1 cellular context compared by ENCODE assay signal in genomic region chr1:214281030-214281901, GRCh38.
TF ChIP-seq lines count a peak whose summit lies in the region.

SMYD2 (plus strand) TSS chr1:214281159; CDS start chr1:214281255, 96 bp downstream.

TF ChIP-seq in HepG2, 621 proteins besides CTCF, POLR2A, EP300 and RAD21 (continued from another document and continues in another):
- TF ChIP-seq ZNF276 (CRISPR knock-in tag; IDR thresholded peaks at IDR 0.05; ENCODE audit: low read depth) (0 out of 2 replicates have a peak, but pooled peaks have one; percentile 54), KDM5A (IDR thresholded peaks at IDR 0.05; ENCODE audit: borderline replicate concordance, low read length) (peak; percentile 42; the same call in 1 of the 2 replicates), ZNF414 (CRISPR knock-in tag; IDR thresholded peaks at IDR 0.05) (0 out of 2 replicates have a peak, but pooled peaks have one; percentile 29), ATF2 (CRISPR knock-in tag; IDR thresholded peaks at IDR 0.05) (no peak), NAIF1 (CRISPR knock-in tag; IDR thresholded peaks at IDR 0.05; ENCODE audit: borderline replicate concordance) (peak; percentile 76; the same call in 1 of the 2 replicates), ZNF841 (CRISPR knock-in tag; IDR thresholded peaks at IDR 0.05; ENCODE audit: borderline replicate concordance) (0 out of 2 replicates have a peak, but pooled peaks have one; percentile 51), ZMAT3 (CRISPR knock-in tag; conservative IDR thresholded peaks at IDR 0.05) (no peak), ZNF770 (CRISPR knock-in tag; IDR thresholded peaks at IDR 0.05) (peak; percentile 39; the same call in 1 of the 2 replicates), SAFB2 (CRISPR knock-in tag; IDR thresholded peaks at IDR 0.05; ENCODE audit: borderline replicate concordance, low read depth) (peak; percentile 32), ZSCAN30 (CRISPR knock-in tag; IDR thresholded peaks at IDR 0.05) (0 out of 2 replicates have a peak, but pooled peaks have one; percentile 33), ZNF788 (CRISPR knock-in tag; IDR thresholded peaks at IDR 0.05; ENCODE audit: borderline replicate concordance) (0 out of 2 replicates have a peak, but pooled peaks have one; percentile 11), SALL1 (CRISPR knock-in tag; IDR thresholded peaks at IDR 0.05) (peak; percentile 22), RARA (CRISPR knock-in tag; IDR thresholded peaks at IDR 0.05) (no peak), ZFP41 (CRISPR knock-in tag; IDR thresholded peaks at IDR 0.05; ENCODE audit: borderline replicate concordance) (0 out of 2 replicates have a peak, but pooled peaks have one; percentile 33), ZNF547 (CRISPR knock-in tag; IDR thresholded peaks at IDR 0.05) (peak; percentile 54; the same call in 1 of the 2 replicates), SCMH1 (CRISPR knock-in tag; IDR thresholded peaks at IDR 0.05; ENCODE audit: borderline replicate concordance) (no peak), ZSCAN29 (CRISPR knock-in tag; conservative IDR thresholded peaks at IDR 0.05) (0 out of 2 replicates have a peak, but pooled peaks have one; percentile 9), ZXDC (CRISPR knock-in tag; IDR thresholded peaks at IDR 0.05) (no peak), HNRNPK (IDR thresholded peaks at IDR 0.05; ENCODE audit: low read depth, low read length, poor library complexity, severe bottlenecking) (peak; percentile 73), YY1 (IDR thresholded peaks at IDR 0.05; ENCODE audit: insufficient read depth, insufficient replicate concordance, low read depth, low read length) (peak; percentile 51), BATF2 (CRISPR knock-in tag; IDR thresholded peaks at IDR 0.05) (0 out of 2 replicates have a peak, but pooled peaks have one; percentile 19), MXD1 (CRISPR knock-in tag; IDR thresholded peaks at IDR 0.05) (peak; percentile 61; the same call in 1 of the 2 replicates), YEATS2 (CRISPR knock-in tag; IDR thresholded peaks at IDR 0.05; ENCODE audit: borderline replicate concordance) (no peak), MEIS1 (CRISPR knock-in tag; IDR thresholded peaks at IDR 0.05; ENCODE audit: borderline replicate concordance) (peak; percentile 41; the same call in 1 of the 2 replicates), AHDC1 (CRISPR knock-in tag; IDR thresholded peaks at IDR 0.05; ENCODE audit: borderline replicate concordance) (no peak), ZNF205 (CRISPR knock-in tag; IDR thresholded peaks at IDR 0.05) (no peak), PAXIP1 (CRISPR knock-in tag; conservative IDR thresholded peaks at IDR 0.05) (peak; percentile 23; the same call in 1 of the 2 replicates), HDAC2 (CRISPR knock-in tag; IDR thresholded peaks at IDR 0.05) (no peak; the same call in 1 of the 2 replicates), JUN (CRISPR knock-in tag; IDR thresholded peaks at IDR 0.05) (0 out of 2 replicates have a peak, but pooled peaks have one; percentile 10), ARNT2 (CRISPR knock-in tag; IDR thresholded peaks at IDR 0.05; ENCODE audit: low read depth) (peak; percentile 46), BCLAF1 (IDR thresholded peaks at IDR 0.05) (no peak), ARNTL (CRISPR knock-in tag; IDR thresholded peaks at IDR 0.05) (peak; percentile 92)
